In the genomic region with DNA sequence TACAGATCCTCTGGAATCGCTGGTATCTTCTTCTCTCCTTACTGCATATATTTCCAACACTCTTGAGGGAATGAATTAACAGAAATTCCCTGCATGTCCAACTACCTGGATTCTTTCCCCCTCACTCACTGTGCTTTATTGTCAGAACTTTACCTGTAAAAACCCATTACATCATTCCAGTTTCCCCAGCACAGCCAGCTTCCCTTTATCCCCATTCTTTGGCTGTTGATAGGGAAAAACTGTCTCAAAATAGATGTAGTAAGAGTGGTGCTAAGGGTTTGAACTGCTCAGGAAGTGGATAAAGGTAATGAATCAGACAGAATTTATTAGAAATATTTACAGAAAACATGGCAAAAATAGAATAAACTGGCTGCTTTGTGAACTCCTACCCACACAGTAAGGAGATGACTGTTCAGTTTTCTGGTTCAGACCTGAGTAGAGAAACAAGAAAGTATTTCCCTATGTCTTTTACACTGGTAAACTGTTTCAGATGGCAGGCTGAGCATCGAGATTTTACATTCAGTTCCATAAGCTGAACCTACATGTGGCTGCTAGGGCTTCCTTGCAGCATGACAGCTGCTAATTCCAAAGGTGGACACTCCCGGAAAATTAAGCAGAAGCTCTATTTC, we compare ENCODE assay signal across 19 cellular contexts.
"Had no signal": no experiment of that assay in that cellular context is flagged by ENCODE, and none has a peak within 500 bp of the region (broad histone marks: within the 10 kb centered on the region; RNA-seq: fewer than 3 reads in every experiment).

No MANE protein-coding gene starts in this region.

- H3K4me3 ChIP-seq: lung, neural progenitor cell, ovary, stomach had no signal

- H2AFZ ChIP-seq: neural progenitor cell had no signal

- H3K27me3 ChIP-seq: foreskin keratinocyte, neural progenitor cell, ovary, stomach had no signal

- H3K27ac ChIP-seq: foreskin keratinocyte, neural progenitor cell, ovary, stomach had no signal

- H3K4me1 ChIP-seq: foreskin keratinocyte, neural progenitor cell, stomach had no signal

- H3K36me3 ChIP-seq: neural progenitor cell, ovary, stomach had no signal

- H3K9me3 ChIP-seq: ovary, stomach had no signal

- ATAC-seq: foreskin keratinocyte; left colon; left ventricle myocardium superior; natural killer cell treated with Interleukin-12 subunit alpha and Interleukin-12 subunit beta and Interleukin-15 and Interleukin-18, amount 100 ng/mL, for 72 hours; right cardiac atrium had no signal

- H3K4me2 ChIP-seq: neural progenitor cell had no signal

- DNase-seq: effector CD4-positive, alpha-beta T cell; endodermal cell; erythroblast; foreskin keratinocyte; left colon; left ventricle myocardium superior; mesenchymal stem cell; midbrain; nucleus accumbens; ovary; right cardiac atrium; small intestine; stimulated activated CD4-positive, alpha-beta T cell treated with anti-CD3 and anti-CD28 coated beads, Interleukin-12 subunit alpha, Interleukin-12 subunit beta, amount 100 ng/mL, for 4 hours; stimulated activated naive CD4-positive, alpha-beta T cell; stomach; substantia nigra had no signal
